ENCODE assay signal across 8 cellular contexts in genomic region chr5:175718401-175719108, GRCh38.
DNase-seq lines count a peak whose midpoint lies in the region; ATAC-seq and TF ChIP-seq lines count a peak whose summit lies in the region.

No MANE protein-coding gene starts in this region.

- CTCF ChIA-PET in PC-3 (lab: Charles Lee): interaction anchor here (1.2 to 1.3 kb wide), 2 partner anchors 12 to 185 kb away, joined by 3 to 4 read pairs; no protein-coding TSS in a partner anchor

- intact Hi-C loops in PC-3 (cut with micrococcal nuclease) (loop anchor here (5.0 kb wide), 1 partner anchor 186 kb away; no protein-coding TSS in a partner anchor), left cardiac atrium (cut with DNase I) (loop anchor here (2.0 to 5.0 kb wide), 2 partner anchors 184 to 186 kb away; no protein-coding TSS in a partner anchor)

- no peaks in the 10 kb centered on the region for H3K9me3 ChIP-seq in PC-3 (ENCODE audit: low read length)

- H3K9ac ChIP-seq in PC-3 (ENCODE audit: low read length): no peak overlapping the region

- POLR2A ChIA-PET in PC-3 (lab: Charles Lee; ENCODE audit: unreplicated experiment): no interaction called here

- no peaks in the 10 kb centered on the region for H4K20me1 ChIP-seq in PC-3 (ENCODE audit: low read length)

- peak; percentile 70 for TF ChIP-seq CTCF in PC-3 (conservative IDR thresholded peaks at IDR 0.05; ENCODE audit: low read depth, low read length)

- H3K4me3 ChIP-seq in PC-3 (ENCODE audit: low read length): no peak overlapping the region

- no peak for ATAC-seq in PC-3
- peak in 1 of 2 donors; percentile 41 for ATAC-seq in left cardiac atrium
- no peak for ATAC-seq in GM18511 (IDR thresholded peaks at IDR 0.05; ENCODE audit: unreplicated experiment)

- no peaks in the 10 kb centered on the region for H3F3A ChIP-seq in PC-3 (ENCODE audit: low read length, unreplicated experiment)

- no peaks in the 10 kb centered on the region for H3K4me1 ChIP-seq in PC-3 (ENCODE audit: insufficient read depth, low read length)

- H3K36me3 ChIP-seq in PC-3 (ENCODE audit: low read depth, low read length): no peaks in the 10 kb centered on the region

- no peaks in the 10 kb centered on the region for H3K9me2 ChIP-seq in PC-3 (replicated peaks; ENCODE audit: low read length)

- no peaks in the 10 kb centered on the region for H3K79me2 ChIP-seq in PC-3 (ENCODE audit: low read length)

- no peak overlapping the region for H3K27ac ChIP-seq in PC-3 (ENCODE audit: low read length)

- H3K27me3 ChIP-seq in PC-3 (ENCODE audit: low read length): peaks cover 15% of the 10 kb centered on the region; the same call in 1 of the 2 replicates

- no peak overlapping the region for H3K4me2 ChIP-seq in PC-3 (ENCODE audit: low read length)

- H2AFZ ChIP-seq in PC-3 (ENCODE audit: low read length): no peak overlapping the region

- DNase-seq in NCI-H1417 (lab: John Stamatoyannopoulos, UW) (peak; percentile 5 to 70 (median 36)), NCI-H1417 treated with DMSO at 0.1 percent for 48 hours (lab: John Stamatoyannopoulos, UW) (no peak), PC-3 (peak; percentile 57), left cardiac atrium (peak; percentile 62), DMS153 treated with DMSO at 0.1 percent for 48 hours (lab: John Stamatoyannopoulos, UW; ENCODE audit: unreplicated experiment) (no peak)
- DNase-seq in activated T-helper 1 cell treated with anti-CD3 and anti-CD28 coated beads, Interleukin-2, amount 50 U/mL, for 16 hours (ENCODE audit: low read depth in 1 of 2, low spot score in 1 of 2): peak; percentile 24 to 45
- peak; percentile 75 for DNase-seq in stimulated activated CD4-positive, alpha-beta T cell treated with anti-CD3 and anti-CD28 coated beads, Interleukin-1b, Interleukin-23, amount 100 ng/mL, for 48 hours

- BruUV-seq in PC-3 (replicated peaks; lab: Mats Ljungman, UMichigan): no TSS peak

Comparison
In these comparisons a context has a peak if more than half of its experiments do, and no peak if none do; other contexts are left out.
1. DNase-seq: peak in NCI-H1417 (3 of 3), PC-3 (single experiment), activated T-helper 1 cell treated with anti-CD3 and anti-CD28 coated beads, Interleukin-2, amount 50 U/mL, for 16 hours (2 of 2), left cardiac atrium (single experiment) and stimulated activated CD4-positive, alpha-beta T cell treated with anti-CD3 and anti-CD28 coated beads, Interleukin-1b, Interleukin-23, amount 100 ng/mL, for 48 hours (single experiment); none in NCI-H1417 treated with DMSO at 0.1 percent for 48 hours (single experiment) and DMS153 treated with DMSO at 0.1 percent for 48 hours (single experiment).